Comparison of ENCODE assay signal across 9 cellular contexts in the genomic region with DNA sequence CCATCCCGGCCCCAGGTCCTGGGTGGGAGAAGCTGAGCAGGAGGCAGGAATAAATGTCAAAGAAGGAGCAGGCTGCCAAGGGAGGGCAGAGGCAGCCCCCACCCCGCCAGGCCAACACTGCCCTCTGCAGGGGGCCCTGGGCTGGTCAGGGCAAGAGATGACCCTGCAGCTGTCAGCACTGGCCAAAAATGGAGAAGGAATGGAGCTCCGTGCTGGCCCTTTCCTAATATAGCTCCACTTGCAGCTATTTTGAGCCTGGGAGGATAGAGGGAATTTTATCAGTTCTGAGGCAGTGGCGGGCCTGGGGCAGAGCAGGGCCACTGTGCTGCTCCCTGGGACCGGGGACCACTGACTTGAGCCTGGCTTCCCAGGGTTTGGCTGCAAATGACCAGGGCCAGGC. TPM values are rescaled to one million over a fixed set of nuclear protein-coding genes. Genes with fewer than 3 reads are reported as not detected.
DNase-seq lines count a peak whose midpoint lies in the region; ATAC-seq and TF ChIP-seq lines count a peak whose summit lies in the region.
"Had no signal": no experiment of that assay in that cellular context is flagged by ENCODE, and none has a peak within 500 bp of the region (broad histone marks: within the 10 kb centered on the region; RNA-seq: fewer than 3 reads in every experiment).

No MANE protein-coding gene starts in this region.

- DNase-seq in ACHN (peak; percentile 11), HT-29 (ENCODE audit: low spot score) (peak; percentile 39), left lobe of liver (ENCODE audit: low spot score) (no peak), NCI-H1048 (lab: John Stamatoyannopoulos, UW) (no peak)

- in situ Hi-C loops in ACHN (cut with HindIII; ENCODE audit: low pct_ligation_motif_present, low pct_unique_long_range_greater_than_20kb, low sequenced_read_pairs): no loop called here

- H3K4me3 Mint-ChIP-seq in brain: peak overlapping the region in 1 of 5 experiments; percentile 33

- peak overlapping the region in 2 of 5 experiments; percentile 73 to 76 for H3K27ac Mint-ChIP-seq in brain

- H3K27me3 Mint-ChIP-seq in brain: no peaks in the 10 kb centered on the region

- ATAC-seq in left lobe of liver (peak; percentile 28), HG03457 (IDR thresholded peaks at IDR 0.05; ENCODE audit: unreplicated experiment) (no peak), GM18868 (IDR thresholded peaks at IDR 0.05; ENCODE audit: unreplicated experiment) (no peak), HG02678 (IDR thresholded peaks at IDR 0.05; ENCODE audit: unreplicated experiment) (no peak)

- H3K36me3 Mint-ChIP-seq in brain: no peaks in the 10 kb centered on the region

- peaks cover 46% of the 10 kb centered on the region for H3K4me1 Mint-ChIP-seq in brain

- H3K9me3 Mint-ChIP-seq in brain: peaks cover 0 to 3% (median 0%) of the 10 kb centered on the region in 5 experiments

- TF ChIP-seq CTCF in brain (conservative IDR thresholded peaks at IDR 0.05): peak; percentile 52 to 58

RNA-seq across cellular contexts. Expression of gene LDB3, which starts 16.0 kb away (rescaled TPM):
- total RNA-seq in HT-29 (2014; rRNA removed; shearing (Covaris generic)): not detected in 2 replicates
- polyA plus RNA-seq in brain (ENCODE audit: insufficient read depth, low read depth, low replicate concordance): 14.4 TPM
- total RNA-seq in left lobe of liver: 0.20 TPM

RNA-seq across cellular contexts. Expression of gene OPN4, which starts 30.0 kb away (rescaled TPM):
- not detected in 2 replicates for total RNA-seq in HT-29 (2014; rRNA removed; shearing (Covaris generic))
- 0.27 TPM for polyA plus RNA-seq in brain (ENCODE audit: insufficient read depth, low read depth, low replicate concordance)
- not detected for total RNA-seq in left lobe of liver
- total RNA-seq: activated CD8-positive, alpha-beta memory T cell treated with anti-CD3 and anti-CD28 coated beads for 36 hours had no signal

Comparison
In these comparisons a context has a peak if more than half of its experiments do, and no peak if none do; other contexts are left out.
1. DNase-seq: peak in ACHN (single experiment) and HT-29 (single experiment); none in left lobe of liver (single experiment) and NCI-H1048 (single experiment).